In the genomic region with DNA sequence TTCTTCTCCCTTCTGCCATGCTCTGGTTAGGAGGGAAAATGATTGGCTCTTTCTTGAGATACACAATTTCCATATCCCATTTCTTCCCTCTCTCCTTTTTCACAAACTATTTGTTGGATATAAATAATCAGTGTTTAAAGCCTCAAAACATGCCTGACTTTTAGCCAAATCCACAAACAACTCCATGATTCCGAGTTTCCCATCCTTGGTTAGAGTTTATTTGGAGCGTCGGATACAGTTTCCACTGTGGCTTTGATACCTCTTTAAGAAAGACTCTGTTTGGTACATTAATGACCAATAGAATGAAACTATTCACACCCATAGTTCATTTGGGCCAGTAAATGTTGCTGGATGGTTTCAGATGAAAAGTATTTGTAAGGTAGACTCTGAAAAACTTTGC, we compare ENCODE assay signal across 2 cellular contexts.
TF ChIP-seq lines count a peak whose summit lies in the region.

No MANE protein-coding gene starts in this region.

TF ChIP-seq in SK-N-SH, 30 proteins besides CTCF, POLR2A, EP300 and RAD21 (continued from another document):
- TF ChIP-seq, protein P1, sequence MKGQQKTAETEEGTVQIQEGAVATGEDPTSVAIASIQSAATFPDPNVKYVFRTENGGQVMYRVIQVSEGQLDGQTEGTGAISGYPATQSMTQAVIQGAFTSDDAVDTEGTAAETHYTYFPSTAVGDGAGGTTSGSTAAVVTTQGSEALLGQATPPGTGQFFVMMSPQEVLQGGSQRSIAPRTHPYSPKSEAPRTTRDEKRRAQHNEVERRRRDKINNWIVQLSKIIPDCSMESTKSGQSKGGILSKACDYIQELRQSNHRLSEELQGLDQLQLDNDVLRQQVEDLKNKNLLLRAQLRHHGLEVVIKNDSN (IDR thresholded peaks at IDR 0.05; ENCODE audit: borderline replicate concordance, low read depth) = no peak
- TF ChIP-seq YY1 (IDR thresholded peaks at IDR 0.05; ENCODE audit: low read depth) (no peak), GABPA (IDR thresholded peaks at IDR 0.05; ENCODE audit: low read depth) (no peak), SIN3A (IDR thresholded peaks at IDR 0.05; ENCODE audit: borderline replicate concordance, low read depth, low read length) (no peak), MXI1 (IDR thresholded peaks at IDR 0.05; ENCODE audit: low read depth, low read length) (no peak), ELF1 (IDR thresholded peaks at IDR 0.05) (no peak), JUND (IDR thresholded peaks at IDR 0.05) (no peak), POLR2AphosphoS5 (IDR thresholded peaks at IDR 0.05; ENCODE audit: low read depth, low read length) (no peak), CHD2 (IDR thresholded peaks at IDR 0.05; ENCODE audit: low read length, partially characterized antibody) (no peak), FOXM1 (IDR thresholded peaks at IDR 0.05; ENCODE audit: low read depth) (no peak), GATA2 (CRISPR knock-in tag; IDR thresholded peaks at IDR 0.05) (no peak)
- TF ChIP-seq, protein P2, sequence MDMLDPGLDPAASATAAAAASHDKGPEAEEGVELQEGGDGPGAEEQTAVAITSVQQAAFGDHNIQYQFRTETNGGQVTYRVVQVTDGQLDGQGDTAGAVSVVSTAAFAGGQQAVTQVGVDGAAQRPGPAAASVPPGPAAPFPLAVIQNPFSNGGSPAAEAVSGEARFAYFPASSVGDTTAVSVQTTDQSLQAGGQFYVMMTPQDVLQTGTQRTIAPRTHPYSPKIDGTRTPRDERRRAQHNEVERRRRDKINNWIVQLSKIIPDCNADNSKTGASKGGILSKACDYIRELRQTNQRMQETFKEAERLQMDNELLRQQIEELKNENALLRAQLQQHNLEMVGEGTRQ (IDR thresholded peaks at IDR 0.05; ENCODE audit: borderline replicate concordance, low read depth, low read length) = no peak
- TF ChIP-seq, protein P3, sequence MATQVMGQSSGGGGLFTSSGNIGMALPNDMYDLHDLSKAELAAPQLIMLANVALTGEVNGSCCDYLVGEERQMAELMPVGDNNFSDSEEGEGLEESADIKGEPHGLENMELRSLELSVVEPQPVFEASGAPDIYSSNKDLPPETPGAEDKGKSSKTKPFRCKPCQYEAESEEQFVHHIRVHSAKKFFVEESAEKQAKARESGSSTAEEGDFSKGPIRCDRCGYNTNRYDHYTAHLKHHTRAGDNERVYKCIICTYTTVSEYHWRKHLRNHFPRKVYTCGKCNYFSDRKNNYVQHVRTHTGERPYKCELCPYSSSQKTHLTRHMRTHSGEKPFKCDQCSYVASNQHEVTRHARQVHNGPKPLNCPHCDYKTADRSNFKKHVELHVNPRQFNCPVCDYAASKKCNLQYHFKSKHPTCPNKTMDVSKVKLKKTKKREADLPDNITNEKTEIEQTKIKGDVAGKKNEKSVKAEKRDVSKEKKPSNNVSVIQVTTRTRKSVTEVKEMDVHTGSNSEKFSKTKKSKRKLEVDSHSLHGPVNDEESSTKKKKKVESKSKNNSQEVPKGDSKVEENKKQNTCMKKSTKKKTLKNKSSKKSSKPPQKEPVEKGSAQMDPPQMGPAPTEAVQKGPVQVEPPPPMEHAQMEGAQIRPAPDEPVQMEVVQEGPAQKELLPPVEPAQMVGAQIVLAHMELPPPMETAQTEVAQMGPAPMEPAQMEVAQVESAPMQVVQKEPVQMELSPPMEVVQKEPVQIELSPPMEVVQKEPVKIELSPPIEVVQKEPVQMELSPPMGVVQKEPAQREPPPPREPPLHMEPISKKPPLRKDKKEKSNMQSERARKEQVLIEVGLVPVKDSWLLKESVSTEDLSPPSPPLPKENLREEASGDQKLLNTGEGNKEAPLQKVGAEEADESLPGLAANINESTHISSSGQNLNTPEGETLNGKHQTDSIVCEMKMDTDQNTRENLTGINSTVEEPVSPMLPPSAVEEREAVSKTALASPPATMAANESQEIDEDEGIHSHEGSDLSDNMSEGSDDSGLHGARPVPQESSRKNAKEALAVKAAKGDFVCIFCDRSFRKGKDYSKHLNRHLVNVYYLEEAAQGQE (IDR thresholded peaks at IDR 0.05; ENCODE audit: low read depth, low read length) = no peak
- TF ChIP-seq, protein P4, sequence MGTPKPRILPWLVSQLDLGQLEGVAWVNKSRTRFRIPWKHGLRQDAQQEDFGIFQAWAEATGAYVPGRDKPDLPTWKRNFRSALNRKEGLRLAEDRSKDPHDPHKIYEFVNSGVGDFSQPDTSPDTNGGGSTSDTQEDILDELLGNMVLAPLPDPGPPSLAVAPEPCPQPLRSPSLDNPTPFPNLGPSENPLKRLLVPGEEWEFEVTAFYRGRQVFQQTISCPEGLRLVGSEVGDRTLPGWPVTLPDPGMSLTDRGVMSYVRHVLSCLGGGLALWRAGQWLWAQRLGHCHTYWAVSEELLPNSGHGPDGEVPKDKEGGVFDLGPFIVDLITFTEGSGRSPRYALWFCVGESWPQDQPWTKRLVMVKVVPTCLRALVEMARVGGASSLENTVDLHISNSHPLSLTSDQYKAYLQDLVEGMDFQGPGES (IDR thresholded peaks at IDR 0.05; ENCODE audit: low read depth, low read length) = no peak
- TF ChIP-seq, protein P5, sequence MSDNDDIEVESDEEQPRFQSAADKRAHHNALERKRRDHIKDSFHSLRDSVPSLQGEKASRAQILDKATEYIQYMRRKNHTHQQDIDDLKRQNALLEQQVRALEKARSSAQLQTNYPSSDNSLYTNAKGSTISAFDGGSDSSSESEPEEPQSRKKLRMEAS (IDR thresholded peaks at IDR 0.05; ENCODE audit: low read depth) = no peak

TF ChIP-seq in SK-N-SH treated with all-trans-retinoic acid at 6 μM for 48 hours, 23 proteins besides CTCF, POLR2A, EP300 and RAD21 (continued from another document):
- TF ChIP-seq OSR1 (CRISPR knock-in tag; IDR thresholded peaks at IDR 0.05) (no peak), PPARA (CRISPR knock-in tag; IDR thresholded peaks at IDR 0.05; ENCODE audit: borderline replicate concordance) (no peak), ESRRG (CRISPR knock-in tag; IDR thresholded peaks at IDR 0.05) (no peak), ISL1 (CRISPR knock-in tag; IDR thresholded peaks at IDR 0.05) (no peak), ZNF8 (CRISPR knock-in tag; IDR thresholded peaks at IDR 0.05) (no peak), TCF4 (CRISPR knock-in tag; IDR thresholded peaks at IDR 0.05; ENCODE audit: borderline replicate concordance) (no peak), ZFP30 (CRISPR knock-in tag; IDR thresholded peaks at IDR 0.05) (no peak)
- TF ChIP-seq, protein P6, sequence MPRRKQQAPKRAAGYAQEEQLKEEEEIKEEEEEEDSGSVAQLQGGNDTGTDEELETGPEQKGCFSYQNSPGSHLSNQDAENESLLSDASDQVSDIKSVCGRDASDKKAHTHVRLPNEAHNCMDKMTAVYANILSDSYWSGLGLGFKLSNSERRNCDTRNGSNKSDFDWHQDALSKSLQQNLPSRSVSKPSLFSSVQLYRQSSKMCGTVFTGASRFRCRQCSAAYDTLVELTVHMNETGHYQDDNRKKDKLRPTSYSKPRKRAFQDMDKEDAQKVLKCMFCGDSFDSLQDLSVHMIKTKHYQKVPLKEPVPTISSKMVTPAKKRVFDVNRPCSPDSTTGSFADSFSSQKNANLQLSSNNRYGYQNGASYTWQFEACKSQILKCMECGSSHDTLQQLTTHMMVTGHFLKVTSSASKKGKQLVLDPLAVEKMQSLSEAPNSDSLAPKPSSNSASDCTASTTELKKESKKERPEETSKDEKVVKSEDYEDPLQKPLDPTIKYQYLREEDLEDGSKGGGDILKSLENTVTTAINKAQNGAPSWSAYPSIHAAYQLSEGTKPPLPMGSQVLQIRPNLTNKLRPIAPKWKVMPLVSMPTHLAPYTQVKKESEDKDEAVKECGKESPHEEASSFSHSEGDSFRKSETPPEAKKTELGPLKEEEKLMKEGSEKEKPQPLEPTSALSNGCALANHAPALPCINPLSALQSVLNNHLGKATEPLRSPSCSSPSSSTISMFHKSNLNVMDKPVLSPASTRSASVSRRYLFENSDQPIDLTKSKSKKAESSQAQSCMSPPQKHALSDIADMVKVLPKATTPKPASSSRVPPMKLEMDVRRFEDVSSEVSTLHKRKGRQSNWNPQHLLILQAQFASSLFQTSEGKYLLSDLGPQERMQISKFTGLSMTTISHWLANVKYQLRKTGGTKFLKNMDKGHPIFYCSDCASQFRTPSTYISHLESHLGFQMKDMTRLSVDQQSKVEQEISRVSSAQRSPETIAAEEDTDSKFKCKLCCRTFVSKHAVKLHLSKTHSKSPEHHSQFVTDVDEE (CRISPR knock-in tag; IDR thresholded peaks at IDR 0.05) = no peak
- TF ChIP-seq, protein P7, sequence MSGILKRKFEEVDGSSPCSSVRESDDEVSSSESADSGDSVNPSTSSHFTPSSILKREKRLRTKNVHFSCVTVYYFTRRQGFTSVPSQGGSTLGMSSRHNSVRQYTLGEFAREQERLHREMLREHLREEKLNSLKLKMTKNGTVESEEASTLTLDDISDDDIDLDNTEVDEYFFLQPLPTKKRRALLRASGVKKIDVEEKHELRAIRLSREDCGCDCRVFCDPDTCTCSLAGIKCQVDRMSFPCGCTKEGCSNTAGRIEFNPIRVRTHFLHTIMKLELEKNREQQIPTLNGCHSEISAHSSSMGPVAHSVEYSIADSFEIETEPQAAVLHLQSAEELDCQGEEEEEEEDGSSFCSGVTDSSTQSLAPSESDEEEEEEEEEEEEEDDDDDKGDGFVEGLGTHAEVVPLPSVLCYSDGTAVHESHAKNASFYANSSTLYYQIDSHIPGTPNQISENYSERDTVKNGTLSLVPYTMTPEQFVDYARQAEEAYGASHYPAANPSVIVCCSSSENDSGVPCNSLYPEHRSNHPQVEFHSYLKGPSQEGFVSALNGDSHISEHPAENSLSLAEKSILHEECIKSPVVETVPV (CRISPR knock-in tag; IDR thresholded peaks at IDR 0.05) = no peak
- TF ChIP-seq, protein P8, sequence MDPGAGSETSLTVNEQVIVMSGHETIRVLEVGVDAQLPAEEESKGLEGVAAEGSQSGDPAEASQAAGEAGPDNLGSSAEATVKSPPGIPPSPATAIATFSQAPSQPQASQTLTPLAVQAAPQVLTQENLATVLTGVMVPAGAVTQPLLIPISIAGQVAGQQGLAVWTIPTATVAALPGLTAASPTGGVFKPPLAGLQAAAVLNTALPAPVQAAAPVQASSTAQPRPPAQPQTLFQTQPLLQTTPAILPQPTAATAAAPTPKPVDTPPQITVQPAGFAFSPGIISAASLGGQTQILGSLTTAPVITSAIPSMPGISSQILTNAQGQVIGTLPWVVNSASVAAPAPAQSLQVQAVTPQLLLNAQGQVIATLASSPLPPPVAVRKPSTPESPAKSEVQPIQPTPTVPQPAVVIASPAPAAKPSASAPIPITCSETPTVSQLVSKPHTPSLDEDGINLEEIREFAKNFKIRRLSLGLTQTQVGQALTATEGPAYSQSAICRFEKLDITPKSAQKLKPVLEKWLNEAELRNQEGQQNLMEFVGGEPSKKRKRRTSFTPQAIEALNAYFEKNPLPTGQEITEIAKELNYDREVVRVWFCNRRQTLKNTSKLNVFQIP (CRISPR knock-in tag; IDR thresholded peaks at IDR 0.05; ENCODE audit: borderline replicate concordance, low read depth) = no peak
- TF ChIP-seq, protein P9, sequence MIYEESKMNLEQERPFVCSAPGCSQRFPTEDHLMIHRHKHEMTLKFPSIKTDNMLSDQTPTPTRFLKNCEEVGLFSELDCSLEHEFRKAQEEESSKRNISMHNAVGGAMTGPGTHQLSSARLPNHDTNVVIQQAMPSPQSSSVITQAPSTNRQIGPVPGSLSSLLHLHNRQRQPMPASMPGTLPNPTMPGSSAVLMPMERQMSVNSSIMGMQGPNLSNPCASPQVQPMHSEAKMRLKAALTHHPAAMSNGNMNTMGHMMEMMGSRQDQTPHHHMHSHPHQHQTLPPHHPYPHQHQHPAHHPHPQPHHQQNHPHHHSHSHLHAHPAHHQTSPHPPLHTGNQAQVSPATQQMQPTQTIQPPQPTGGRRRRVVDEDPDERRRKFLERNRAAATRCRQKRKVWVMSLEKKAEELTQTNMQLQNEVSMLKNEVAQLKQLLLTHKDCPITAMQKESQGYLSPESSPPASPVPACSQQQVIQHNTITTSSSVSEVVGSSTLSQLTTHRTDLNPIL (CRISPR knock-in tag; IDR thresholded peaks at IDR 0.05; ENCODE audit: low read depth) = no peak
TF ChIP-seq in SK-N-SH treated with all-trans-retinoic acid at 6 μM for 48 hours: peak in this region for 0.
